ENCODE assay signal across 2 cellular contexts in genomic region chr13:97139704-97140103, GRCh38.
TF ChIP-seq lines count a peak whose summit lies in the region.

No MANE protein-coding gene starts in this region.

TF ChIP-seq in HCT116, 20 proteins besides CTCF, POLR2A, EP300 and RAD21:
- no peak for TF ChIP-seq ZBTB33 (IDR thresholded peaks at IDR 0.05; ENCODE audit: extremely low read depth, insufficient replicate concordance, low read length)
- no peak for TF ChIP-seq CBX3 (IDR thresholded peaks at IDR 0.05; ENCODE audit: low read depth)
- no peak for TF ChIP-seq ATF3 (IDR thresholded peaks at IDR 0.05)
- TF ChIP-seq SP1 (IDR thresholded peaks at IDR 0.05; ENCODE audit: low read depth) = no peak
- TF ChIP-seq SIN3A (IDR thresholded peaks at IDR 0.05; ENCODE audit: low read depth) = no peak
- TF ChIP-seq JUND (IDR thresholded peaks at IDR 0.05) = no peak
- TF ChIP-seq YY1 (IDR thresholded peaks at IDR 0.05; ENCODE audit: extremely low read depth, insufficient replicate concordance, low read depth, low read length) = no peak
- no peak for TF ChIP-seq ZFX (IDR thresholded peaks at IDR 0.05)
- no peak for TF ChIP-seq EGR1 (IDR thresholded peaks at IDR 0.05; ENCODE audit: low read depth)
- no peak for TF ChIP-seq EZH2 (IDR thresholded peaks at IDR 0.05)
- no peak for TF ChIP-seq REST (IDR thresholded peaks at IDR 0.05; ENCODE audit: low read depth)
- no peak for TF ChIP-seq MAX (IDR thresholded peaks at IDR 0.05)
- no peak for TF ChIP-seq SRF (IDR thresholded peaks at IDR 0.05; ENCODE audit: low read depth)

TF ChIP-seq in WTC11, 78 proteins besides CTCF, POLR2A, EP300 and RAD21:
- TF ChIP-seq HMGA2 (CRISPR knock-in tag; IDR thresholded peaks at IDR 0.05) (no peak), TCF7 (CRISPR knock-in tag; IDR thresholded peaks at IDR 0.05; ENCODE audit: low read depth) (no peak), ATF1 (CRISPR knock-in tag; IDR thresholded peaks at IDR 0.05) (no peak), MXD4 (CRISPR knock-in tag; IDR thresholded peaks at IDR 0.05; ENCODE audit: borderline replicate concordance) (no peak), RELA (CRISPR knock-in tag; IDR thresholded peaks at IDR 0.05; ENCODE audit: borderline replicate concordance) (no peak), TP53 (CRISPR knock-in tag; IDR thresholded peaks at IDR 0.05) (no peak), SMAD4 (CRISPR knock-in tag; IDR thresholded peaks at IDR 0.05) (no peak), ATF2 (CRISPR knock-in tag; IDR thresholded peaks at IDR 0.05; ENCODE audit: borderline replicate concordance, low read depth) (no peak), ATF3 (CRISPR knock-in tag; conservative IDR thresholded peaks at IDR 0.05) (no peak), E2F5 (CRISPR knock-in tag; IDR thresholded peaks at IDR 0.05) (no peak), FOXP1 (CRISPR knock-in tag; IDR thresholded peaks at IDR 0.05; ENCODE audit: borderline replicate concordance) (no peak), ZNF396 (CRISPR knock-in tag; IDR thresholded peaks at IDR 0.05; ENCODE audit: borderline replicate concordance) (no peak)
